Comparison of ENCODE assay signal across 9 cellular contexts in genomic region chr14:101442451-101442850, GRCh38.
DNase-seq lines count a peak whose midpoint lies in the region; ATAC-seq, FAIRE-seq and TF ChIP-seq lines count a peak whose summit lies in the region.
"Had no signal": no experiment of that assay in that cellular context is flagged by ENCODE, and none has a peak within 500 bp of the region (broad histone marks: within the 10 kb centered on the region; RNA-seq: fewer than 3 reads in every experiment).

No MANE protein-coding gene starts in this region.

- TF ChIP-seq CTCF in natural killer cell (IDR thresholded peaks at IDR 0.05), result no peak
- TF ChIP-seq CTCF in glutamatergic neuron (IDR thresholded peaks at IDR 0.05; ENCODE audit: partially characterized antibody, unreplicated experiment), result no peak

- no peaks in the 10 kb centered on the region for H3K9me3 Mint-ChIP-seq in natural killer cell
- H3K9me3 Mint-ChIP-seq in glutamatergic neuron (ENCODE audit: unreplicated experiment), result no peaks in the 10 kb centered on the region

- ATAC-seq in natural killer cell, result peak; percentile 57 to 99 (median 67)
- ATAC-seq in GM18909 (IDR thresholded peaks at IDR 0.05; ENCODE audit: poor library complexity, unreplicated experiment), result no peak
- no peak for ATAC-seq in Right ventricle myocardium inferior

- peak overlapping the region; percentile 49 for H3K4me3 Mint-ChIP-seq in natural killer cell
- no peak overlapping the region for H3K4me3 Mint-ChIP-seq in glutamatergic neuron (ENCODE audit: unreplicated experiment)

- H3K36me3 Mint-ChIP-seq in natural killer cell, result no peaks in the 10 kb centered on the region
- H3K36me3 Mint-ChIP-seq in glutamatergic neuron (ENCODE audit: unreplicated experiment), result peaks cover 7% of the 10 kb centered on the region

- FAIRE-seq in GM19239 (lab: Jason Lieb, UNC), result no peak

- intact Hi-C loops in natural killer cell (cut with micrococcal nuclease) (no loop called here), Right ventricle myocardium inferior (cut with DNase I) (no loop called here)

- peaks cover 20 to 24% of the 10 kb centered on the region in 2 donors for H3K4me1 Mint-ChIP-seq in natural killer cell
- H3K4me1 Mint-ChIP-seq in glutamatergic neuron (ENCODE audit: low read depth, unreplicated experiment), result no peaks in the 10 kb centered on the region

- H3K27ac Mint-ChIP-seq in natural killer cell (peak overlapping the region; percentile 60 to 74), glutamatergic neuron (ENCODE audit: unreplicated experiment) (no peak overlapping the region)

- H3K27me3 Mint-ChIP-seq in natural killer cell (ENCODE audit: low read depth in 2 of 2), result peaks cover 45 to 64% of the 10 kb centered on the region in 2 donors
- H3K27me3 Mint-ChIP-seq in glutamatergic neuron (ENCODE audit: unreplicated experiment), result peaks cover 5% of the 10 kb centered on the region

- DNase-seq in SW480 (ENCODE audit: low spot score) (peak; percentile 90), activated T-cell treated with anti-CD3 and anti-CD28 coated beads for 48 hours (ENCODE audit: low read depth) (peak; percentile 52), natural killer cell (peak; percentile 48), glutamatergic neuron (no peak), GM19239 (ENCODE audit: insufficient read length, low spot score) (no peak), Right ventricle myocardium inferior (ENCODE audit: missing footprints) (no peak)
- DNase-seq in stimulated activated CD8-positive, alpha-beta memory T cell treated with anti-CD3 and anti-CD28 coated beads, Interleukin-7, amount 100 ng/mL, for 1 hour (ENCODE audit: low read depth in 2 of 2), result peak; percentile 8 to 13
- DNase-seq: NCI-H774 had no signal

Comparison
In these comparisons a context has a peak if more than half of its experiments do, and no peak if none do; other contexts are left out.
1. DNase-seq: peak in SW480 (single experiment), activated T-cell treated with anti-CD3 and anti-CD28 coated beads for 48 hours (single experiment), natural killer cell (single experiment) and stimulated activated CD8-positive, alpha-beta memory T cell treated with anti-CD3 and anti-CD28 coated beads, Interleukin-7, amount 100 ng/mL, for 1 hour (2 of 2); none in glutamatergic neuron (single experiment), GM19239 (single experiment) and Right ventricle myocardium inferior (single experiment).
2. ATAC-seq: peak in natural killer cell (3 of 3); none in GM18909 (single experiment) and Right ventricle myocardium inferior (single experiment).